11 cellular contexts compared by ENCODE assay signal in genomic region chr19:18606281-18607221, GRCh38. TPM values are rescaled to one million over a fixed set of nuclear protein-coding genes. Genes with fewer than 3 reads are reported as not detected.
A peak's percentile ranks its signal among the peaks of the same experiment; 100 is the strongest.
DNase-seq lines count a peak whose midpoint lies in the region; ATAC-seq and TF ChIP-seq lines count a peak whose summit lies in the region.
"Had no signal": no experiment of that assay in that cellular context is flagged by ENCODE, and none has a peak within 500 bp of the region (broad histone marks: within the 10 kb centered on the region; RNA-seq: fewer than 3 reads in every experiment).

TSS of gene CRLF1 (minus strand) at chr19:18606799. CDS start at chr19:18606656, 143 bp downstream.

- peak within 1 kb of the TSS; percentile 33 for H3K4me3 ChIP-seq in lower lobe of right lung
- H3K4me3 ChIP-seq in spleen = peak within 1 kb of the TSS in 1 of 8 donors; percentile 50

- H3K9me3 Mint-ChIP-seq in type B pancreatic cell = no peaks in the 10 kb centered on the region

- no peaks in the 10 kb centered on the region for H3K9me3 ChIP-seq in lower lobe of right lung
- H3K9me3 ChIP-seq in spleen = no peaks in the 10 kb centered on the region

- H3K4me3 Mint-ChIP-seq in type B pancreatic cell = peak within 1 kb of the TSS; percentile 80

- H3K4me1 ChIP-seq in lower lobe of right lung (peaks cover 44% of the 10 kb centered on the region), spleen (peaks cover 17 to 63% (median 40%) of the 10 kb centered on the region in 6 donors)

- H3K27me3 ChIP-seq in lower lobe of right lung (ENCODE audit: low read depth) (peaks cover 88% of the 10 kb centered on the region), spleen (replicated peaks in 1 of 7) (peaks cover 26 to 98% (median 88%) of the 10 kb centered on the region in 7 donors)

- H3K27ac Mint-ChIP-seq in type B pancreatic cell = peak within 1 kb of the TSS; percentile 75

- peaks cover 78% of the 10 kb centered on the region for H3K27me3 Mint-ChIP-seq in type B pancreatic cell

- no peaks in the 10 kb centered on the region for H3K36me3 ChIP-seq in lower lobe of right lung
- H3K36me3 ChIP-seq in spleen = no peaks in the 10 kb centered on the region

- TF ChIP-seq CTCF in lower lobe of right lung (IDR thresholded peaks at IDR 0.05) (no peak), type B pancreatic cell (conservative IDR thresholded peaks at IDR 0.05) (no peak), spleen (IDR thresholded peaks at IDR 0.05 in 8 of 11, conservative IDR thresholded peaks at IDR 0.05 in 3 of 11) (no peak)

- intact Hi-C loops in lower lobe of right lung (cut with DNase I) (no loop called here), spleen (cut with DNase I; ENCODE audit: low total_unique reads) (no loop called here)

- H3K4me1 Mint-ChIP-seq in type B pancreatic cell (ENCODE audit: unreplicated experiment) = peaks cover 28% of the 10 kb centered on the region

- 2 to 5% (median 2%) methylated on average over 11 to 113 of the region's 116 CpGs for WGBS in spleen, 5 donors

- TF ChIP-seq POLR2A in spleen (IDR thresholded peaks at IDR 0.05) = no peak

- ATAC-seq in lower lobe of right lung (no peak), HG03159 (IDR thresholded peaks at IDR 0.05; ENCODE audit: unreplicated experiment) (no peak)

- peak within 1 kb of the TSS; percentile 29 for H3K27ac ChIP-seq in cingulate gyrus (ENCODE audit: low read depth, low read length)
- H3K27ac ChIP-seq in lower lobe of right lung = no peak within 1 kb of the TSS
- H3K27ac ChIP-seq in spleen = no peak within 1 kb of the TSS
- H3K27ac ChIP-seq: 22Rv1 had no signal

- H3K36me3 Mint-ChIP-seq in type B pancreatic cell = peaks cover 6% of the 10 kb centered on the region

- DNase-seq in NCI-H1417 (lab: John Stamatoyannopoulos, UW) (peak in 2 of 3 experiments; percentile 27 to 38), NCI-H1417 treated with DMSO at 0.1 percent for 48 hours (lab: John Stamatoyannopoulos, UW) (no peak), lower lobe of right lung (no peak), type B pancreatic cell (ENCODE audit: extremely low spot score, unreplicated experiment) (no peak), spleen (no peak), HPDE6-E6E7 (ENCODE audit: extremely low spot score) (no peak)
- DNase-seq: HCEC 1CT, OCI-M1 had no signal

RNA-seq across cellular contexts. Expression of gene CRLF1, which starts in this region (rescaled TPM):
- total RNA-seq in lower lobe of right lung = 19.9 TPM
- 2.8 and 7.8 TPM in 2 replicates for total RNA-seq in type B pancreatic cell (ENCODE audit: low replicate concordance)
- 1 to 10 TPM in 4 of 7 donors, under 1 TPM in 2, not detected in 1; 0.20 to 7.0 (median 1.1) TPM for total RNA-seq in spleen
- 1 to 10 TPM; 5.2 to 8.0 (median 6.3) TPM for polyA plus RNA-seq in spleen

Comparison
In these comparisons a context has a peak if more than half of its experiments do, and no peak if none do; other contexts are left out.
1. DNase-seq: peak in NCI-H1417 (2 of 3); none in NCI-H1417 treated with DMSO at 0.1 percent for 48 hours (single experiment), lower lobe of right lung (single experiment), type B pancreatic cell (single experiment), spleen (single experiment) and HPDE6-E6E7 (single experiment).